9 cellular contexts compared by ENCODE assay signal in the genomic region with DNA sequence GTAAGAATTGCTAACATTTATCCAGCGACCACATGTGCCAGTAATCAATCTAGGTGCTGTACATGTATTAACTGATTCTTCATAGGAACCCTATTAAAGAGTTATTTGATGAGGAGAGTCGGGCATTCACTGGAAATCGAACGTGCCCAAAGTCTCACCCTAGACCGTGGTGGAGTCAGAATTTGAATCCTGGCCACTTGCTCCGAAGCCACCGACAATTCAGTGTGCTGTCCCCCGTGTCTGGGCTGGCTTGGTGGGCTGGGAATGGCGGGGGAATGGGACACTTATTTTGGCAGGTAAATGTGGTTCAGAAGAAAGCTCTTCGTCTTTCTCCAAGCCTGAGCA. TPM values are rescaled to one million over a fixed set of nuclear protein-coding genes. Genes with fewer than 3 reads are reported as not detected.
DNase-seq lines count a peak whose midpoint lies in the region; ATAC-seq and TF ChIP-seq lines count a peak whose summit lies in the region.
"Had no signal": no experiment of that assay in that cellular context is flagged by ENCODE, and none has a peak within 500 bp of the region (broad histone marks: within the 10 kb centered on the region; RNA-seq: fewer than 3 reads in every experiment).

No MANE protein-coding gene starts in this region.

- peaks cover 8% of the 10 kb centered on the region; the same call in 1 of the 2 replicates for H3F3A ChIP-seq in GM23338 (replicated peaks; ENCODE audit: low read depth)

- H4K20me1 ChIP-seq in GM23338 (replicated peaks; ENCODE audit: insufficient read depth), result peaks cover 15% of the 10 kb centered on the region; the same call in 1 of the 2 replicates

- peak overlapping the region; percentile 100 for H3K4me2 ChIP-seq in GM23338

- no peak for DNase-seq in GM23338 (ENCODE audit: low spot score)
- DNase-seq in foreskin fibroblast, result no peak
- DNase-seq in skeletal muscle cell (ENCODE audit: low read depth), result no peak
- DNase-seq in HUDEP-2 (lab: John Stamatoyannopoulos, UW; ENCODE audit: unreplicated experiment in 76 of 76), result no peak
- DNase-seq in AG20443 (ENCODE audit: low spot score), result no peak
- no peak for DNase-seq in DMS 273 treated with DMSO at 0.1 percent for 48 hours (lab: John Stamatoyannopoulos, UW)
- DNase-seq: NCI-H446 treated with DMSO at 0.1 percent for 48 hours had no signal

- H3K9me2 ChIP-seq in GM23338 (ENCODE audit: insufficient read depth), result no peaks in the 10 kb centered on the region

- H3K36me3 Mint-ChIP-seq in GM23338 (ENCODE audit: low read depth), result peaks cover 4% of the 10 kb centered on the region; the same call in 1 of the 3 replicates

- H3K4me3 Mint-ChIP-seq in GM23338, result peak overlapping the region; percentile 81

- ATAC-seq in GM23338, result no peak
- no peak for ATAC-seq in GM21723 (IDR thresholded peaks at IDR 0.05; ENCODE audit: unreplicated experiment)

- no peaks in the 10 kb centered on the region for H3K9me3 Mint-ChIP-seq in GM23338

- peak overlapping the region; percentile 90 for H3K27ac Mint-ChIP-seq in GM23338

- H3K4me1 ChIP-seq in GM23338 (ENCODE audit: insufficient read depth), result peaks cover 38% of the 10 kb centered on the region

- H3K4me3 ChIP-seq in GM23338 (peak overlapping the region; percentile 96), foreskin fibroblast (ENCODE audit: low read depth in 1 of 2, low read length in 2 of 2) (peak overlapping the region; percentile 67 to 69), skeletal muscle cell (ENCODE audit: low read depth, low read length) (peak overlapping the region; percentile 69)

- peaks cover 15% of the 10 kb centered on the region for H3K27me3 Mint-ChIP-seq in GM23338 (ENCODE audit: insufficient read depth, low read depth, poor library complexity)

- H3K27ac ChIP-seq in GM23338 (ENCODE audit: low read depth), result peak overlapping the region; percentile 70; the same call in 1 of the 2 replicates
- peak overlapping the region; percentile 45; the same call in 1 of the 2 replicates for H3K27ac ChIP-seq in VCaP

- peaks cover 38% of the 10 kb centered on the region for H3K4me1 Mint-ChIP-seq in GM23338

- H2AFZ ChIP-seq in GM23338, result peak overlapping the region; percentile 90; the same call in 1 of the 2 replicates

- H3K79me2 ChIP-seq in GM23338 (replicated peaks; ENCODE audit: insufficient read depth), result peaks cover 37% of the 10 kb centered on the region

- TF ChIP-seq CTCF in GM23338 (conservative IDR thresholded peaks at IDR 0.05; ENCODE audit: low read depth in 2 of 2), result no peak
- TF ChIP-seq CTCF in VCaP (conservative IDR thresholded peaks at IDR 0.05), result no peak
- TF ChIP-seq CTCF in foreskin fibroblast (IDR thresholded peaks at IDR 0.05; ENCODE audit: low read depth, low read length), result no peak

- H3K36me3 ChIP-seq in GM23338 (ENCODE audit: insufficient read depth), result no peaks in the 10 kb centered on the region

- H3K27me3 ChIP-seq in GM23338 (ENCODE audit: insufficient read depth), result peaks cover 12% of the 10 kb centered on the region

TF ChIP-seq in GM23338, 12 proteins besides CTCF, POLR2A, EP300 and RAD21:
- TF ChIP-seq EZH2 (IDR thresholded peaks at IDR 0.05; ENCODE audit: low read depth, unreplicated experiment) (no peak), STAT1 (IDR thresholded peaks at IDR 0.05; ENCODE audit: unreplicated experiment) (no peak), EZH2phosphoT487 (IDR thresholded peaks at IDR 0.05; ENCODE audit: unreplicated experiment) (no peak)
- TF ChIP-seq, protein P1, sequence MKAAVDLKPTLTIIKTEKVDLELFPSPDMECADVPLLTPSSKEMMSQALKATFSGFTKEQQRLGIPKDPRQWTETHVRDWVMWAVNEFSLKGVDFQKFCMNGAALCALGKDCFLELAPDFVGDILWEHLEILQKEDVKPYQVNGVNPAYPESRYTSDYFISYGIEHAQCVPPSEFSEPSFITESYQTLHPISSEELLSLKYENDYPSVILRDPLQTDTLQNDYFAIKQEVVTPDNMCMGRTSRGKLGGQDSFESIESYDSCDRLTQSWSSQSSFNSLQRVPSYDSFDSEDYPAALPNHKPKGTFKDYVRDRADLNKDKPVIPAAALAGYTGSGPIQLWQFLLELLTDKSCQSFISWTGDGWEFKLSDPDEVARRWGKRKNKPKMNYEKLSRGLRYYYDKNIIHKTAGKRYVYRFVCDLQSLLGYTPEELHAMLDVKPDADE (IDR thresholded peaks at IDR 0.05), result no peak

RNA-seq across cellular contexts. Expression of a gene that starts 0.7 kb away (rescaled TPM):
- total RNA-seq in GM23338 (2014; rRNA removed; shearing (Covaris generic)), result 35.6 and 53.2 TPM in 2 replicates
- 7.8 and 8.5 TPM in 2 replicates for polyA plus RNA-seq in GM23338 (2016; fragmentation: Nextera tagmentation; extraction: Ambion mirVana)
